Comparison of ENCODE assay signal across 8 cellular contexts in genomic region chr20:13638162-13638495, GRCh38. TPM values are rescaled to one million over a fixed set of nuclear protein-coding genes. Genes with fewer than 3 reads are reported as not detected.
DNase-seq lines count a peak whose midpoint lies in the region; ATAC-seq and TF ChIP-seq lines count a peak whose summit lies in the region.

No MANE protein-coding gene starts in this region.

- no peaks in the 10 kb centered on the region for H3K36me3 ChIP-seq in iPS-18a (ENCODE audit: control insufficient read depth, low read depth, low read length)

- H3K4me3 ChIP-seq in AG10803 (ENCODE audit: low read length), result peak overlapping the region; percentile 94
- H3K4me3 ChIP-seq in HL-60 (replicated peaks; ENCODE audit: insufficient read depth, low read length), result peak overlapping the region; percentile 99
- peak overlapping the region; percentile 99 for H3K4me3 ChIP-seq in iPS-18a (ENCODE audit: low read length)

- no peak overlapping the region for H3K27ac Mint-ChIP-seq in activated CD4-positive, alpha-beta memory T cell treated with anti-CD3 and anti-CD28 coated beads for 36 hours
- peak overlapping the region; percentile 94 for H3K27ac Mint-ChIP-seq in stimulated activated naive CD8-positive, alpha-beta T cell treated with anti-CD3 and anti-CD28 coated beads, Interleukin-15, amount 100 ng/mL, for 72 hours

- ATAC-seq in stimulated activated naive CD8-positive, alpha-beta T cell treated with anti-CD3 and anti-CD28 coated beads, Interleukin-15, amount 100 ng/mL, for 72 hours, result no peak
- no peak for ATAC-seq in GM21528 (IDR thresholded peaks at IDR 0.05; ENCODE audit: low FRiP score, unreplicated experiment)

- no peaks in the 10 kb centered on the region for H3K9me3 ChIP-seq in iPS-18a (ENCODE audit: control insufficient read depth, low read depth, low read length)

- no peaks in the 10 kb centered on the region for H3K4me1 ChIP-seq in iPS-18a (ENCODE audit: control insufficient read depth, low read depth, low read length)

- no peaks in the 10 kb centered on the region for H3K36me3 Mint-ChIP-seq in activated CD4-positive, alpha-beta memory T cell treated with anti-CD3 and anti-CD28 coated beads for 36 hours

- peaks cover 19% of the 10 kb centered on the region for H3K4me1 Mint-ChIP-seq in activated CD4-positive, alpha-beta memory T cell treated with anti-CD3 and anti-CD28 coated beads for 36 hours (ENCODE audit: low read depth)
- peaks cover 43% of the 10 kb centered on the region for H3K4me1 Mint-ChIP-seq in stimulated activated naive CD8-positive, alpha-beta T cell treated with anti-CD3 and anti-CD28 coated beads, Interleukin-15, amount 100 ng/mL, for 72 hours

- POLR2A ChIA-PET in activated CD4-positive, alpha-beta memory T cell treated with anti-CD3 and anti-CD28 coated beads for 36 hours (lab: Charles Lee), result no interaction called here

- H3K27ac ChIP-seq in HL-60 (replicated peaks), result peak overlapping the region; percentile 73
- no peak overlapping the region for H3K27ac ChIP-seq in iPS-18a (ENCODE audit: low read length)

- CTCF ChIA-PET in activated CD4-positive, alpha-beta memory T cell treated with anti-CD3 and anti-CD28 coated beads for 36 hours (lab: Charles Lee), result interaction anchor here (1.1 kb wide), 1 partner anchor 27 kb away, joined by 5 read pairs; no protein-coding TSS in a partner anchor

- H3K27me3 ChIP-seq in HL-60 (ENCODE audit: insufficient read depth, poor library complexity, severe bottlenecking) (no peaks in the 10 kb centered on the region), iPS-18a (ENCODE audit: control insufficient read depth, insufficient read depth, low read length) (no peaks in the 10 kb centered on the region)

- DNase-seq in AG10803 (ENCODE audit: low read depth) (no peak), HL-60 (ENCODE audit: low read depth in 1 of 2, low spot score in 1 of 2) (no peak), NCI-H2081 treated with DMSO at 0.1 percent for 48 hours (lab: John Stamatoyannopoulos, UW) (no peak), erythroblast (lab: John Stamatoyannopoulos, UW) (no peak)
- DNase-seq in activated CD4-positive, alpha-beta memory T cell treated with anti-CD3 and anti-CD28 coated beads for 36 hours, result no peak
- no peak for DNase-seq in stimulated activated naive CD8-positive, alpha-beta T cell treated with anti-CD3 and anti-CD28 coated beads, Interleukin-15, amount 100 ng/mL, for 72 hours

- intact Hi-C loops in activated CD4-positive, alpha-beta memory T cell treated with anti-CD3 and anti-CD28 coated beads for 36 hours (cut with micrococcal nuclease), result loop anchor here (1.0 to 10.0 kb wide), 2 partner anchors 391 to 413 kb away; partner anchors contain the start of gene ISM1

- no peak for TF ChIP-seq CTCF in AG10803 (conservative IDR thresholded peaks at IDR 0.05; ENCODE audit: low read length)
- no peak for TF ChIP-seq CTCF in HL-60 (IDR thresholded peaks at IDR 0.05; ENCODE audit: insufficient read depth, low read length)

- H3K4me3 Mint-ChIP-seq in activated CD4-positive, alpha-beta memory T cell treated with anti-CD3 and anti-CD28 coated beads for 36 hours, result peak overlapping the region; percentile 87
- peak overlapping the region; percentile 97 to 99 for H3K4me3 Mint-ChIP-seq in stimulated activated naive CD8-positive, alpha-beta T cell treated with anti-CD3 and anti-CD28 coated beads, Interleukin-15, amount 100 ng/mL, for 72 hours

- H3K9me3 Mint-ChIP-seq in activated CD4-positive, alpha-beta memory T cell treated with anti-CD3 and anti-CD28 coated beads for 36 hours, result no peaks in the 10 kb centered on the region
- no peaks in the 10 kb centered on the region for H3K9me3 Mint-ChIP-seq in stimulated activated naive CD8-positive, alpha-beta T cell treated with anti-CD3 and anti-CD28 coated beads, Interleukin-15, amount 100 ng/mL, for 72 hours

- H3K9ac ChIP-seq in iPS-18a (ENCODE audit: low read length), result peak overlapping the region; percentile 78

- peaks cover 2% of the 10 kb centered on the region for H3K27me3 Mint-ChIP-seq in activated CD4-positive, alpha-beta memory T cell treated with anti-CD3 and anti-CD28 coated beads for 36 hours
- H3K27me3 Mint-ChIP-seq in stimulated activated naive CD8-positive, alpha-beta T cell treated with anti-CD3 and anti-CD28 coated beads, Interleukin-15, amount 100 ng/mL, for 72 hours, result peaks cover 11% of the 10 kb centered on the region

- TF ChIP-seq POLR2A in erythroblast (IDR thresholded peaks at IDR 0.05; ENCODE audit: low read length), result no peak

RNA-seq across cellular contexts. Expression of gene TASP1, which starts 0.6 kb away (rescaled TPM):
- 1 to 10 TPM; 8.2 to 8.9 TPM for total RNA-seq in activated CD4-positive, alpha-beta memory T cell treated with anti-CD3 and anti-CD28 coated beads for 36 hours
